In genomic region chr2:227482638-227483340, GRCh38 we compare ENCODE assay signal across 9 cellular contexts. TPM values are rescaled to one million over a fixed set of nuclear protein-coding genes. Genes with fewer than 3 reads are reported as not detected.
DNase-seq lines count a peak whose midpoint lies in the region; ATAC-seq, FAIRE-seq and TF ChIP-seq lines count a peak whose summit lies in the region.
"Had no signal": no experiment of that assay in that cellular context is flagged by ENCODE, and none has a peak within 500 bp of the region (broad histone marks: within the 10 kb centered on the region; RNA-seq: fewer than 3 reads in every experiment).

No MANE protein-coding gene starts in this region.

- no peaks in the 10 kb centered on the region for H3K36me3 ChIP-seq in thyroid gland
- H3K36me3 ChIP-seq: SJSA1 had no signal

- WGBS in thyroid gland, 2 donors: 90 to 93% methylated on average over 1 of the region's 1 CpG

- H3K4me3 ChIP-seq in thyroid gland (replicated peaks in 1 of 3): no peak overlapping the region
- H3K4me3 ChIP-seq: SJSA1 had no signal

- H3K27me3 ChIP-seq in thyroid gland: no peaks in the 10 kb centered on the region
- H3K27me3 ChIP-seq: SJSA1 had no signal

- TF ChIP-seq POLR2A in thyroid gland (IDR thresholded peaks at IDR 0.05): no peak

- no peak for TF ChIP-seq CTCF in thyroid gland (IDR thresholded peaks at IDR 0.05)

- intact Hi-C loops in thyroid gland (cut with DNase I): no loop called here

- H3K9me3 ChIP-seq in thyroid gland: no peaks in the 10 kb centered on the region
- H3K9me3 ChIP-seq: SJSA1 had no signal

- DNase-seq in NAMALWA (ENCODE audit: low spot score) (peak; percentile 55), NCI-H2196 treated with DMSO at 0.1 percent for 48 hours (lab: John Stamatoyannopoulos, UW; ENCODE audit: unreplicated experiment) (no peak), thyroid gland (no peak), OCI-M2 (lab: John Stamatoyannopoulos, UW; ENCODE audit: unreplicated experiment) (no peak)
- no peak for DNase-seq in activated CD4-positive, alpha-beta T cell treated with anti-CD3 and anti-CD28 coated beads for 48 hours

- ATAC-seq in GM18520 (IDR thresholded peaks at IDR 0.05; ENCODE audit: unreplicated experiment): peak; percentile 90
- peak; percentile 83 for ATAC-seq in HG02571 (IDR thresholded peaks at IDR 0.05; ENCODE audit: unreplicated experiment)

- H3K27ac ChIP-seq in thyroid gland: no peak overlapping the region
- H3K27ac ChIP-seq: SJSA1 had no signal

- FAIRE-seq in islet of Langerhans (lab: Jason Lieb, UNC): peak; percentile 24

- peaks cover 0 to 7% of the 10 kb centered on the region in 2 donors for H3K4me1 ChIP-seq in thyroid gland
- H3K4me1 ChIP-seq: SJSA1 had no signal

RNA-seq across cellular contexts. Expression of gene AGFG1, which starts 10.8 kb away (rescaled TPM):
- total RNA-seq in thyroid gland: 10 to 100 TPM; 50.0 to 69.2 (median 58.9) TPM
